In genomic region chr14:58738189-58738836, GRCh38 we compare ENCODE assay signal across 10 cellular contexts.
DNase-seq lines count a peak whose midpoint lies in the region; ATAC-seq and TF ChIP-seq lines count a peak whose summit lies in the region.
"Had no signal": no experiment of that assay in that cellular context is flagged by ENCODE, and none has a peak within 500 bp of the region (broad histone marks: within the 10 kb centered on the region; RNA-seq: fewer than 3 reads in every experiment).

No MANE protein-coding gene starts in this region.

- peak overlapping the region; percentile 49 for H3K27ac Mint-ChIP-seq in chondrocyte (ENCODE audit: unreplicated experiment)
- no peak overlapping the region for H3K27ac Mint-ChIP-seq in mesothelial cell of epicardium
- no peak overlapping the region for H3K27ac Mint-ChIP-seq in WTC11
- H3K27ac Mint-ChIP-seq: activated naive CD8-positive, alpha-beta T cell treated with anti-CD3 and anti-CD28 coated beads, Interleukin-2, amount 10 ng/mL, durations not matched to agents 7 days and 5 days had no signal

- peaks cover 5% of the 10 kb centered on the region for H3K9me3 Mint-ChIP-seq in chondrocyte (ENCODE audit: low read depth)
- no peaks in the 10 kb centered on the region for H3K9me3 Mint-ChIP-seq in mesothelial cell of epicardium
- H3K9me3 Mint-ChIP-seq in WTC11, result no peaks in the 10 kb centered on the region

- peaks cover 49% of the 10 kb centered on the region for H3K4me1 Mint-ChIP-seq in chondrocyte (ENCODE audit: low read depth)
- peaks cover 20% of the 10 kb centered on the region for H3K4me1 Mint-ChIP-seq in mesothelial cell of epicardium
- no peaks in the 10 kb centered on the region for H3K4me1 Mint-ChIP-seq in WTC11
- H3K4me1 Mint-ChIP-seq: activated naive CD8-positive, alpha-beta T cell treated with anti-CD3 and anti-CD28 coated beads, Interleukin-2, amount 10 ng/mL, durations not matched to agents 7 days and 5 days had no signal

- no peaks in the 10 kb centered on the region for H3K27me3 Mint-ChIP-seq in chondrocyte (ENCODE audit: low read depth)
- H3K27me3 Mint-ChIP-seq in mesothelial cell of epicardium (ENCODE audit: low read depth), result peaks cover 2% of the 10 kb centered on the region
- H3K27me3 Mint-ChIP-seq in WTC11 (ENCODE audit: low read depth), result no peaks in the 10 kb centered on the region

- no peak for TF ChIP-seq CTCF in chondrocyte (IDR thresholded peaks at IDR 0.05)
- TF ChIP-seq CTCF in mesothelial cell of epicardium (IDR thresholded peaks at IDR 0.05; ENCODE audit: unreplicated experiment), result no peak
- TF ChIP-seq CTCF in WTC11 (IDR thresholded peaks at IDR 0.05), result no peak

- POLR2A ChIA-PET in WTC11 (lab: Charles Lee), result no interaction called here

- H3K4me3 Mint-ChIP-seq in chondrocyte (ENCODE audit: unreplicated experiment), result no peak overlapping the region
- H3K4me3 Mint-ChIP-seq in mesothelial cell of epicardium, result no peak overlapping the region
- H3K4me3 Mint-ChIP-seq in WTC11, result no peak overlapping the region
- H3K4me3 Mint-ChIP-seq: activated naive CD8-positive, alpha-beta T cell treated with anti-CD3 and anti-CD28 coated beads, Interleukin-2, amount 10 ng/mL, durations not matched to agents 7 days and 5 days had no signal

- CTCF ChIA-PET in WTC11 (lab: Charles Lee), result no interaction called here

- DNase-seq in EL (peak; percentile 90), M059J (ENCODE audit: low read depth) (peak; percentile 90), chondrocyte (ENCODE audit: low spot score) (no peak), myocyte (ENCODE audit: low read depth) (peak; percentile 68), activated gamma-delta T cell treated with Interleukin-2 at 50 U/mL for 16 hours (no peak), mesothelial cell of epicardium (ENCODE audit: low spot score in 2 of 2, unreplicated experiment in 2 of 2) (no peak), WTC11 (ENCODE audit: low spot score) (no peak)
- DNase-seq: activated naive CD8-positive, alpha-beta T cell treated with anti-CD3 and anti-CD28 coated beads, Interleukin-2, amount 10 ng/mL, durations not matched to agents 7 days and 5 days; esophagus squamous epithelium; lower lobe of right lung had no signal

- H3K36me3 Mint-ChIP-seq in chondrocyte (ENCODE audit: low read depth) (no peaks in the 10 kb centered on the region), mesothelial cell of epicardium (no peaks in the 10 kb centered on the region), WTC11 (no peaks in the 10 kb centered on the region)
- H3K36me3 Mint-ChIP-seq: activated naive CD8-positive, alpha-beta T cell treated with anti-CD3 and anti-CD28 coated beads, Interleukin-2, amount 10 ng/mL, durations not matched to agents 7 days and 5 days had no signal

- no peak for ATAC-seq in WTC11
- ATAC-seq: lower lobe of right lung had no signal

TF ChIP-seq in WTC11, 78 proteins besides CTCF, POLR2A, EP300 and RAD21:
- TF ChIP-seq FOXJ3 (CRISPR knock-in tag; IDR thresholded peaks at IDR 0.05; ENCODE audit: borderline replicate concordance) (no peak), SOX15 (CRISPR knock-in tag; IDR thresholded peaks at IDR 0.05) (no peak), ZNF416 (CRISPR knock-in tag; IDR thresholded peaks at IDR 0.05) (no peak), ETV6 (CRISPR knock-in tag; IDR thresholded peaks at IDR 0.05) (no peak)

Comparison
In these comparisons a context has a peak if more than half of its experiments do, and no peak if none do; other contexts are left out.
1. DNase-seq: peak in EL (single experiment), M059J (single experiment) and myocyte (single experiment); none in chondrocyte (single experiment), activated gamma-delta T cell treated with Interleukin-2 at 50 U/mL for 16 hours (single experiment), mesothelial cell of epicardium (0 of 2) and WTC11 (single experiment).